Comparison of ENCODE assay signal across 1 cellular context in the genomic region with DNA sequence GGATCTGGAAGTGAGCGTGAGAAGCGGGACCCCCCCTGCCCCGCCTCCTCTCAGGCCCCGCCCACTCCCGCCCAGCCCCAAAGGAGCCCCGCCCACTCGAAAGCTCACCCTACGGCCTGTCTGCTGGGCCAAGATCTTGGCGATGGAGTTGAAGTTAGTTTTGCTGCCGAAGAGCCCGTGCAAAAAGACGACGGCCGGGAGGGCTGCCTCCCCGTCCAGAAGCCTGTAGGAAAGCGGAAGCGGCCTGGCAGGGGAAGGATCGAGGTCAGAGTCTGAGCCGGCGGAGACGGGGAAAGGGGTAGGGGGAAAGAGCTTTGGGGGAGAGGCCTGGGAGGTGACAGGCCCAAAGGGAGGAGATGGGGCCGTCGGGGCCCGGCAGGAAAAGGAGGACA.
A peak's percentile ranks its signal among the peaks of the same experiment; 100 is the strongest.
TF ChIP-seq lines count a peak whose summit lies in the region.

No MANE protein-coding gene starts in this region.

TF ChIP-seq in GM12878, 131 proteins besides CTCF, POLR2A, EP300 and RAD21:
- TF ChIP-seq SPI1 (IDR thresholded peaks at IDR 0.05; ENCODE audit: borderline replicate concordance, insufficient read depth, low read depth, low read length) (peak; percentile 61; the same call in 1 of the 2 replicates), NRF1 (conservative IDR thresholded peaks at IDR 0.05; ENCODE audit: low read depth, low read length) (no peak), EGR1 (IDR thresholded peaks at IDR 0.05; ENCODE audit: borderline replicate concordance in 1 of 2, low read depth in 2 of 2, low read length in 2 of 2) (peak in 1 of 2 experiments; percentile 39; a peak in 1 of 3 replicates), SREBF1 (IDR thresholded peaks at IDR 0.05; ENCODE audit: low read length) (no peak), LARP7 (IDR thresholded peaks at IDR 0.05) (no peak; the same call in 1 of the 2 replicates), NBN (IDR thresholded peaks at IDR 0.05) (peak; percentile 13; the same call in 1 of the 2 replicates)
- TF ChIP-seq, protein P1, sequence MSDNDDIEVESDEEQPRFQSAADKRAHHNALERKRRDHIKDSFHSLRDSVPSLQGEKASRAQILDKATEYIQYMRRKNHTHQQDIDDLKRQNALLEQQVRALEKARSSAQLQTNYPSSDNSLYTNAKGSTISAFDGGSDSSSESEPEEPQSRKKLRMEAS (IDR thresholded peaks at IDR 0.05; ENCODE audit: low read depth, low read length), result peak; percentile 46
